ENCODE assay signal across 35 cellular contexts in the genomic region with DNA sequence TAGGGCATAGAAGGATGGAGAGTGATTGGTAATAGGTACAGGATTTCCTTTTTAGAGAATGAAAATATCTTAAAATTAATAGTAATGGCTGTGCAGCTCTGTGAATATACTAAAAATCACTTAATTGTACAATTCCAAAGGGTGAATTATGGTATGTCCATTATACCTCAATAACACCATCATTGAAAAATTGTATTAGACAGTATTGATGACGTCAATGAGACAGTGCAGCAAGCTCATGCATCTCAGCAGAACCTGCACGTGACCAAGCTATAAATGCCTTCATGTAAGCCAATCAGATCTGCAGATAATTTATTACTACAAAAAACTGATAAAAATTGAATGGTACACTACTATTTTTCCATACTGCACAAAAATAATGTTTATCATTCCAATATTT.
"Had no signal": no experiment of that assay in that cellular context is flagged by ENCODE, and none has a peak within 500 bp of the region (broad histone marks: within the 10 kb centered on the region; RNA-seq: fewer than 3 reads in every experiment).

No MANE protein-coding gene starts in this region.

- DNase-seq: Karpas-422, Kasumi-1, MG63, MM.1S, MV-4-11, NCI-H1048, NCI-H1092, NCI-H1092 treated with DMSO at 0.1 percent for 48 hours, NCI-H1105, NCI-H1105 treated with DMSO at 0.1 percent for 48 hours, NCI-H1417, NCI-H1417 treated with DMSO at 0.1 percent for 48 hours, NCI-H1436, NCI-H1436 treated with DMSO at 0.1 percent for 48 hours, NCI-H146, NCI-H1694, NCI-H1694 treated with DMSO at 0.1 percent for 48 hours, NCI-H187, NCI-H187 treated with DMSO at 0.1 percent for 48 hours, NCI-H1930, NCI-H2029, NCI-H2029 treated with DMSO at 0.1 percent for 48 hours, NCI-H2081, NCI-H2081 treated with DMSO at 0.1 percent for 48 hours, NCI-H2107, NCI-H2171, NCI-H2171 treated with DMSO at 0.1 percent for 48 hours, NCI-H2227 treated with DMSO at 0.1 percent for 48 hours, NCI-H226, NCI-H345, NCI-H446, NCI-H446 treated with DMSO at 0.1 percent for 48 hours, NCI-H510A, NCI-H510A treated with DMSO at 0.1 percent for 48 hours had no signal

- H3K9me3 ChIP-seq: MG63 had no signal

- H3K4me3 ChIP-seq: MG63 had no signal

- H3K36me3 ChIP-seq: MG63 had no signal

- H3K4me2 ChIP-seq: KMS-11 had no signal

- H3K9ac ChIP-seq: KMS-11 had no signal

- H3K27me3 ChIP-seq: MG63 had no signal

- H3K27ac ChIP-seq: KMS-11 had no signal
